1 cellular context compared by ENCODE assay signal in genomic region chr4:183391204-183391603, GRCh38.
TF ChIP-seq lines count a peak whose summit lies in the region.

No MANE protein-coding gene starts in this region.

TF ChIP-seq in HepG2, 621 proteins besides CTCF, POLR2A, EP300 and RAD21 (continued from another document):
- TF ChIP-seq, protein P1, sequence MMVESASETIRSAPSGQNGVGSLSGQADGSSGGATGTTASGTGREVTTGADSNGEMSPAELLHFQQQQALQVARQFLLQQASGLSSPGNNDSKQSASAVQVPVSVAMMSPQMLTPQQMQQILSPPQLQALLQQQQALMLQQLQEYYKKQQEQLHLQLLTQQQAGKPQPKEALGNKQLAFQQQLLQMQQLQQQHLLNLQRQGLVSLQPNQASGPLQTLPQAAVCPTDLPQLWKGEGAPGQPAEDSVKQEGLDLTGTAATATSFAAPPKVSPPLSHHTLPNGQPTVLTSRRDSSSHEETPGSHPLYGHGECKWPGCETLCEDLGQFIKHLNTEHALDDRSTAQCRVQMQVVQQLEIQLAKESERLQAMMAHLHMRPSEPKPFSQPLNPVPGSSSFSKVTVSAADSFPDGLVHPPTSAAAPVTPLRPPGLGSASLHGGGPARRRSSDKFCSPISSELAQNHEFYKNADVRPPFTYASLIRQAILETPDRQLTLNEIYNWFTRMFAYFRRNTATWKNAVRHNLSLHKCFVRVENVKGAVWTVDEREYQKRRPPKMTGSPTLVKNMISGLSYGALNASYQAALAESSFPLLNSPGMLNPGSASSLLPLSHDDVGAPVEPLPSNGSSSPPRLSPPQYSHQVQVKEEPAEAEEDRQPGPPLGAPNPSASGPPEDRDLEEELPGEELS (CRISPR knock-in tag; IDR thresholded peaks at IDR 0.05): peak; percentile 47; the same call in 1 of the 2 replicates
- no peak for TF ChIP-seq HHEX (CRISPR knock-in tag; IDR thresholded peaks at IDR 0.05)
- TF ChIP-seq ZNF331 (CRISPR knock-in tag; IDR thresholded peaks at IDR 0.05): 0 out of 2 replicates have a peak, but pooled peaks have one; percentile 16
- TF ChIP-seq ZBTB7B (CRISPR knock-in tag; IDR thresholded peaks at IDR 0.05): 0 out of 2 replicates have a peak, but pooled peaks have one; percentile 55
- TF ChIP-seq, protein P2, sequence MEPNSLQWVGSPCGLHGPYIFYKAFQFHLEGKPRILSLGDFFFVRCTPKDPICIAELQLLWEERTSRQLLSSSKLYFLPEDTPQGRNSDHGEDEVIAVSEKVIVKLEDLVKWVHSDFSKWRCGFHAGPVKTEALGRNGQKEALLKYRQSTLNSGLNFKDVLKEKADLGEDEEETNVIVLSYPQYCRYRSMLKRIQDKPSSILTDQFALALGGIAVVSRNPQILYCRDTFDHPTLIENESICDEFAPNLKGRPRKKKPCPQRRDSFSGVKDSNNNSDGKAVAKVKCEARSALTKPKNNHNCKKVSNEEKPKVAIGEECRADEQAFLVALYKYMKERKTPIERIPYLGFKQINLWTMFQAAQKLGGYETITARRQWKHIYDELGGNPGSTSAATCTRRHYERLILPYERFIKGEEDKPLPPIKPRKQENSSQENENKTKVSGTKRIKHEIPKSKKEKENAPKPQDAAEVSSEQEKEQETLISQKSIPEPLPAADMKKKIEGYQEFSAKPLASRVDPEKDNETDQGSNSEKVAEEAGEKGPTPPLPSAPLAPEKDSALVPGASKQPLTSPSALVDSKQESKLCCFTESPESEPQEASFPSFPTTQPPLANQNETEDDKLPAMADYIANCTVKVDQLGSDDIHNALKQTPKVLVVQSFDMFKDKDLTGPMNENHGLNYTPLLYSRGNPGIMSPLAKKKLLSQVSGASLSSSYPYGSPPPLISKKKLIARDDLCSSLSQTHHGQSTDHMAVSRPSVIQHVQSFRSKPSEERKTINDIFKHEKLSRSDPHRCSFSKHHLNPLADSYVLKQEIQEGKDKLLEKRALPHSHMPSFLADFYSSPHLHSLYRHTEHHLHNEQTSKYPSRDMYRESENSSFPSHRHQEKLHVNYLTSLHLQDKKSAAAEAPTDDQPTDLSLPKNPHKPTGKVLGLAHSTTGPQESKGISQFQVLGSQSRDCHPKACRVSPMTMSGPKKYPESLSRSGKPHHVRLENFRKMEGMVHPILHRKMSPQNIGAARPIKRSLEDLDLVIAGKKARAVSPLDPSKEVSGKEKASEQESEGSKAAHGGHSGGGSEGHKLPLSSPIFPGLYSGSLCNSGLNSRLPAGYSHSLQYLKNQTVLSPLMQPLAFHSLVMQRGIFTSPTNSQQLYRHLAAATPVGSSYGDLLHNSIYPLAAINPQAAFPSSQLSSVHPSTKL (CRISPR knock-in tag; IDR thresholded peaks at IDR 0.05): peak; percentile 20; the same call in 1 of the 2 replicates
- TF ChIP-seq, protein P3, sequence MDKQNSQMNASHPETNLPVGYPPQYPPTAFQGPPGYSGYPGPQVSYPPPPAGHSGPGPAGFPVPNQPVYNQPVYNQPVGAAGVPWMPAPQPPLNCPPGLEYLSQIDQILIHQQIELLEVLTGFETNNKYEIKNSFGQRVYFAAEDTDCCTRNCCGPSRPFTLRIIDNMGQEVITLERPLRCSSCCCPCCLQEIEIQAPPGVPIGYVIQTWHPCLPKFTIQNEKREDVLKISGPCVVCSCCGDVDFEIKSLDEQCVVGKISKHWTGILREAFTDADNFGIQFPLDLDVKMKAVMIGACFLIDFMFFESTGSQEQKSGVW (CRISPR knock-in tag; IDR thresholded peaks at IDR 0.05; ENCODE audit: borderline replicate concordance): no peak
- TF ChIP-seq MIER2 (CRISPR knock-in tag; IDR thresholded peaks at IDR 0.05): no peak
- no peak for TF ChIP-seq JDP2 (CRISPR knock-in tag; IDR thresholded peaks at IDR 0.05; ENCODE audit: borderline replicate concordance)
- TF ChIP-seq HNF4A (CRISPR knock-in tag; IDR thresholded peaks at IDR 0.05): no peak
- TF ChIP-seq ZBTB7A (CRISPR knock-in tag; IDR thresholded peaks at IDR 0.05): 0 out of 2 replicates have a peak, but pooled peaks have one; percentile 16
- TF ChIP-seq, protein P4, sequence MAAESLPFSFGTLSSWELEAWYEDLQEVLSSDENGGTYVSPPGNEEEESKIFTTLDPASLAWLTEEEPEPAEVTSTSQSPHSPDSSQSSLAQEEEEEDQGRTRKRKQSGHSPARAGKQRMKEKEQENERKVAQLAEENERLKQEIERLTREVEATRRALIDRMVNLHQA (CRISPR knock-in tag; IDR thresholded peaks at IDR 0.05): no peak
